Comparison of ENCODE assay signal across 9 cellular contexts in the genomic region with DNA sequence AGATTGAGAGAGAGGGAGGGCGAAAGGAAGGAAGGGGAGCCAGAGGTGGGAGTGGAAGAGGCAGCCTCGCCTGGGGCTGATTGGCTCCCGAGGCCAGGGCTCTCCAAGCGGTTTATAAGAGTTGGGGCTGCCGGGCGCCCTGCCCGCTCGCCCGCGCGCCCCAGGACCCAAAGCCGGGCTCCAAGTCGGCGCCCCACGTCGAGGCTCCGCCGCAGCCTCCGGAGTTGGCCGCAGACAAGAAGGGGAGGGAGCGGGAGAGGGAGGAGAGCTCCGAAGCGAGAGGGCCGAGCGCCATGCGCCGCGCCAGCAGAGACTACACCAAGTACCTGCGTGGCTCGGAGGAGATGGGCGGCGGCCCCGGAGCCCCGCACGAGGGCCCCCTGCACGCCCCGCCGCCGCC. TPM values are rescaled to one million over a fixed set of nuclear protein-coding genes. Genes with fewer than 3 reads are reported as not detected.
DNase-seq lines count a peak whose midpoint lies in the region; ATAC-seq and TF ChIP-seq lines count a peak whose summit lies in the region.
"Had no signal": no experiment of that assay in that cellular context is flagged by ENCODE, and none has a peak within 500 bp of the region (broad histone marks: within the 10 kb centered on the region; RNA-seq: fewer than 3 reads in every experiment).

Gene TNFSF11 (plus strand): TSS at position 142 of the 400 bp plus-strand sequence. CDS start 152 bp downstream, at position 294.

- H3K79me2 ChIP-seq in osteoblast (ENCODE audit: insufficient read depth, low read length) = no peaks in the 10 kb centered on the region

- H3K27ac Mint-ChIP-seq in endodermal cell = no peak within 1 kb of the TSS

- DNase-seq in Peyer's patch (no peak), endodermal cell (peak; percentile 85), osteoblast (ENCODE audit: insufficient read length, low spot score, missing footprints) (peak; percentile 72), NCI-H1694 treated with DMSO at 0.1 percent for 48 hours (lab: John Stamatoyannopoulos, UW) (no peak), uterus (no peak), NK-92 (lab: John Stamatoyannopoulos, UW; ENCODE audit: unreplicated experiment) (no peak)

- H3K36me3 Mint-ChIP-seq in endodermal cell (ENCODE audit: low read depth) = no peaks in the 10 kb centered on the region

- intact Hi-C loops in uterus (cut with DNase I; ENCODE audit: low total_unique reads) = no loop called here

- H3K27me3 Mint-ChIP-seq in endodermal cell (ENCODE audit: insufficient read depth) = peaks cover 40% of the 10 kb centered on the region

- peak within 1 kb of the TSS; percentile 63; the same call in 1 of the 2 replicates for H3K9ac ChIP-seq in ES-I3 (ENCODE audit: low read depth, low read length)
- H3K9ac ChIP-seq in endodermal cell (ENCODE audit: extremely low read depth, low read length, poor library complexity, severe bottlenecking) = no peak within 1 kb of the TSS

- no peak for TF ChIP-seq POLR2A in Peyer's patch (IDR thresholded peaks at IDR 0.05)
- TF ChIP-seq POLR2A in uterus (IDR thresholded peaks at IDR 0.05) = no peak

- peak within 1 kb of the TSS; percentile 64 for H3K4me2 ChIP-seq in osteoblast (ENCODE audit: insufficient read depth, low read length)

- H3K4me1 Mint-ChIP-seq in endodermal cell = peaks cover 6% of the 10 kb centered on the region

- H3K27ac ChIP-seq in Peyer's patch = peak within 1 kb of the TSS in 1 of 4 donors; percentile 59
- no peak within 1 kb of the TSS for H3K27ac ChIP-seq in endodermal cell (ENCODE audit: low read depth, low read length)
- no peak within 1 kb of the TSS for H3K27ac ChIP-seq in osteoblast (ENCODE audit: low read depth, low read length)
- no peak within 1 kb of the TSS for H3K27ac ChIP-seq in uterus

- no peaks in the 10 kb centered on the region for H3K36me3 ChIP-seq in ES-I3 (ENCODE audit: insufficient read depth, low read length)
- no peaks in the 10 kb centered on the region for H3K36me3 ChIP-seq in Peyer's patch
- no peaks in the 10 kb centered on the region for H3K36me3 ChIP-seq in endodermal cell (ENCODE audit: control insufficient read depth, insufficient read depth, low read length)
- H3K36me3 ChIP-seq in osteoblast (ENCODE audit: insufficient read depth, low read length) = no peaks in the 10 kb centered on the region
- H3K36me3 ChIP-seq in uterus = no peaks in the 10 kb centered on the region

- H3K4me3 ChIP-seq in Peyer's patch = peak within 1 kb of the TSS; percentile 36 to 52 (median 48)
- H3K4me3 ChIP-seq in endodermal cell (ENCODE audit: low read length) = peak within 1 kb of the TSS; percentile 78
- H3K4me3 ChIP-seq in osteoblast (ENCODE audit: insufficient read depth, low read length) = peak within 1 kb of the TSS; percentile 60
- H3K4me3 ChIP-seq in uterus = no peak within 1 kb of the TSS

- H3K4me1 ChIP-seq in ES-I3 (ENCODE audit: insufficient read depth, low read length) = peaks cover 1% of the 10 kb centered on the region
- peaks cover 0 to 20% (median 2%) of the 10 kb centered on the region in 4 donors for H3K4me1 ChIP-seq in Peyer's patch
- H3K4me1 ChIP-seq in endodermal cell (ENCODE audit: control insufficient read depth, insufficient read depth, low read length) = no peaks in the 10 kb centered on the region
- H3K4me1 ChIP-seq in osteoblast (ENCODE audit: insufficient read depth, low read length) = no peaks in the 10 kb centered on the region
- no peaks in the 10 kb centered on the region for H3K4me1 ChIP-seq in uterus

- peak within 1 kb of the TSS; percentile 69 for H3K4me3 Mint-ChIP-seq in endodermal cell

- TF ChIP-seq CTCF in Peyer's patch (IDR thresholded peaks at IDR 0.05) (no peak), endodermal cell (conservative IDR thresholded peaks at IDR 0.05) (no peak), osteoblast (IDR thresholded peaks at IDR 0.05; ENCODE audit: extremely low read depth, low read depth, low read length) (no peak), uterus (IDR thresholded peaks at IDR 0.05) (no peak)

- peaks cover 6% of the 10 kb centered on the region for H3K9me3 ChIP-seq in ES-I3 (ENCODE audit: control insufficient read depth, insufficient read depth, low read length)
- H3K9me3 ChIP-seq in Peyer's patch = no peaks in the 10 kb centered on the region
- peaks cover 23% of the 10 kb centered on the region for H3K9me3 ChIP-seq in endodermal cell (ENCODE audit: control insufficient read depth, low read length)
- H3K9me3 ChIP-seq in osteoblast (ENCODE audit: low read depth, low read length) = no peaks in the 10 kb centered on the region
- no peaks in the 10 kb centered on the region for H3K9me3 ChIP-seq in uterus

- peak within 1 kb of the TSS; percentile 38 for H2AFZ ChIP-seq in osteoblast (ENCODE audit: low read length)

- H4K20me1 ChIP-seq in osteoblast (ENCODE audit: insufficient read depth, low read length) = no peaks in the 10 kb centered on the region

- H3K27me3 ChIP-seq in Peyer's patch (no peaks in the 10 kb centered on the region), endodermal cell (ENCODE audit: control insufficient read depth, insufficient read depth, low read length, poor library complexity, severe bottlenecking) (peaks cover 43% of the 10 kb centered on the region), osteoblast (ENCODE audit: insufficient read depth, low read length) (peaks cover 55% of the 10 kb centered on the region), uterus (peaks cover 0 to 9% of the 10 kb centered on the region in 2 donors)

- ATAC-seq in GM21528 (IDR thresholded peaks at IDR 0.05; ENCODE audit: low FRiP score, unreplicated experiment) = peak; percentile 41

- H3K9me3 Mint-ChIP-seq in endodermal cell = peaks cover 28% of the 10 kb centered on the region

- WGBS in endodermal cell (ENCODE audit: insufficient coverage in 1 of 2, insufficient read length in 1 of 2), 2 experiments = 0 to 6% methylated on average over 6 to 39 of the region's 39 CpGs

RNA-seq across cellular contexts. Expression of gene TNFSF11, which starts in this region (rescaled TPM):
- 1 to 10 TPM in 1 of 4 donors, under 1 TPM in 1, not detected in 2; 0.76 to 5.8 TPM for total RNA-seq in Peyer's patch
- total RNA-seq in endodermal cell = 1 to 10 TPM in 1 of 2 donors, under 1 TPM in 1; 0.53 to 1.1 TPM
- polyA plus RNA-seq in endodermal cell (2013, experiment 1 of 2) = 0.28 TPM
- polyA plus RNA-seq in endodermal cell (2013, experiment 2 of 2) = 0.17 TPM
- 0.72 and 0.88 TPM in 2 replicates for total RNA-seq in osteoblast
- total RNA-seq in uterus = under 1 TPM in 1 of 4 donors, not detected in 3; 0.14 TPM
- total RNA-seq: endothelial cell of umbilical vein had no signal
- polyA plus RNA-seq: endothelial cell of umbilical vein had no signal

Comparison
In these comparisons a context has a peak if more than half of its experiments do, and no peak if none do; other contexts are left out.
1. Peak in DNase-seq, H3K4me3 ChIP-seq and H3K4me2 ChIP-seq in osteoblast; RNA of the gene not detected or under 1 TPM.
2. H3K4me3 ChIP-seq: peak in Peyer's patch (4 of 4) and endodermal cell (single experiment); none in uterus (0 of 2).